25 cellular contexts compared by ENCODE assay signal in genomic region chr1:219402925-219403324, GRCh38.
"Had no signal": no experiment of that assay in that cellular context is flagged by ENCODE, and none has a peak within 500 bp of the region (broad histone marks: within the 10 kb centered on the region; RNA-seq: fewer than 3 reads in every experiment).

No MANE protein-coding gene starts in this region.

- ATAC-seq: effector memory CD8-positive, alpha-beta T cell; gastrocnemius medialis; left lobe of liver; naive thymus-derived CD4-positive, alpha-beta T cell; sciatic nerve; stimulated activated naive CD8-positive, alpha-beta T cell treated with anti-CD3 and anti-CD28 coated beads, Interleukin-15, amount 100 ng/mL, for 72 hours; upper lobe of right lung had no signal

- H3K4me2 ChIP-seq: neural progenitor cell, smooth muscle cell had no signal

- H3K36me3 ChIP-seq: colonic mucosa, esophagus squamous epithelium, gastrocnemius medialis, neural progenitor cell, prostate gland, right atrium auricular region, suprapubic skin, transverse colon, upper lobe of right lung, uterus had no signal

- H3K4me1 ChIP-seq: colonic mucosa, esophagus squamous epithelium, gastrocnemius medialis, neural progenitor cell, prostate gland, right atrium auricular region, suprapubic skin, transverse colon, uterus had no signal

- H3K27ac ChIP-seq: colonic mucosa, esophagus squamous epithelium, gastrocnemius medialis, neural progenitor cell, prostate gland, right atrium auricular region, suprapubic skin, transverse colon, upper lobe of right lung, uterus had no signal

- DNase-seq: colonic mucosa; effector memory CD8-positive, alpha-beta T cell; erythroblast; esophagus squamous epithelium; gastrocnemius medialis; head of caudate nucleus; mesenchymal stem cell; naive thymus-derived CD4-positive, alpha-beta T cell; stimulated activated CD4-positive, alpha-beta T cell treated with anti-CD3 and anti-CD28 coated beads, Interleukin-12 subunit alpha, Interleukin-12 subunit beta, amount 100 ng/mL, for 4 hours; stimulated activated CD4-positive, alpha-beta T cell treated with anti-CD3 and anti-CD28 coated beads, Interleukin-1b, Interleukin-23, amount 100 ng/mL, for 48 hours; stimulated activated CD4-positive, alpha-beta T cell treated with anti-CD3 and anti-CD28 coated beads, Interleukin-4, amount 100 ng/mL, for 1 hour; stimulated activated CD8-positive, alpha-beta memory T cell treated with anti-CD3 and anti-CD28 coated beads, Interleukin-4, amount 100 ng/mL, for 48 hours; stimulated activated naive CD4-positive, alpha-beta T cell; stimulated activated naive CD8-positive, alpha-beta T cell treated with anti-CD3 and anti-CD28 coated beads, Interleukin-15, amount 100 ng/mL, for 72 hours; transverse colon; upper lobe of right lung; uterus had no signal

- H3K4me3 ChIP-seq: colonic mucosa, esophagus squamous epithelium, gastrocnemius medialis, lung, neural progenitor cell, prostate gland, right atrium auricular region, smooth muscle cell, suprapubic skin, transverse colon, upper lobe of right lung, uterus had no signal

- H3K27me3 ChIP-seq: colonic mucosa, esophagus squamous epithelium, gastrocnemius medialis, neural progenitor cell, right atrium auricular region, suprapubic skin, transverse colon, upper lobe of right lung, uterus had no signal

- H3K9me3 ChIP-seq: colonic mucosa, esophagus squamous epithelium, gastrocnemius medialis, prostate gland, right atrium auricular region, suprapubic skin, transverse colon, upper lobe of right lung, uterus had no signal

- H3K9ac ChIP-seq: neural progenitor cell had no signal

- H2AFZ ChIP-seq: neural progenitor cell had no signal
